2 cellular contexts compared by ENCODE assay signal in genomic region chr15:73704142-73704868, GRCh38. TPM values are rescaled to one million over a fixed set of nuclear protein-coding genes. Genes with fewer than 3 reads are reported as not detected.
"Had no signal": no experiment of that assay in that cellular context is flagged by ENCODE, and none has a peak within 500 bp of the region (broad histone marks: within the 10 kb centered on the region; RNA-seq: fewer than 3 reads in every experiment).

No MANE protein-coding gene starts in this region.

RNA-seq across cellular contexts. Expression of gene CD276, which starts 20.1 kb away (rescaled TPM):
- polyA plus RNA-seq: immature natural killer cell; naive thymus-derived CD8-positive, alpha-beta T cell had no signal

RNA-seq across cellular contexts. Expression of gene INSYN1, which starts 48.8 kb away (rescaled TPM):
- total RNA-seq: naive thymus-derived CD8-positive, alpha-beta T cell had no signal
- polyA plus RNA-seq: immature natural killer cell; naive thymus-derived CD8-positive, alpha-beta T cell had no signal
